8 cellular contexts compared by ENCODE assay signal in the genomic region with DNA sequence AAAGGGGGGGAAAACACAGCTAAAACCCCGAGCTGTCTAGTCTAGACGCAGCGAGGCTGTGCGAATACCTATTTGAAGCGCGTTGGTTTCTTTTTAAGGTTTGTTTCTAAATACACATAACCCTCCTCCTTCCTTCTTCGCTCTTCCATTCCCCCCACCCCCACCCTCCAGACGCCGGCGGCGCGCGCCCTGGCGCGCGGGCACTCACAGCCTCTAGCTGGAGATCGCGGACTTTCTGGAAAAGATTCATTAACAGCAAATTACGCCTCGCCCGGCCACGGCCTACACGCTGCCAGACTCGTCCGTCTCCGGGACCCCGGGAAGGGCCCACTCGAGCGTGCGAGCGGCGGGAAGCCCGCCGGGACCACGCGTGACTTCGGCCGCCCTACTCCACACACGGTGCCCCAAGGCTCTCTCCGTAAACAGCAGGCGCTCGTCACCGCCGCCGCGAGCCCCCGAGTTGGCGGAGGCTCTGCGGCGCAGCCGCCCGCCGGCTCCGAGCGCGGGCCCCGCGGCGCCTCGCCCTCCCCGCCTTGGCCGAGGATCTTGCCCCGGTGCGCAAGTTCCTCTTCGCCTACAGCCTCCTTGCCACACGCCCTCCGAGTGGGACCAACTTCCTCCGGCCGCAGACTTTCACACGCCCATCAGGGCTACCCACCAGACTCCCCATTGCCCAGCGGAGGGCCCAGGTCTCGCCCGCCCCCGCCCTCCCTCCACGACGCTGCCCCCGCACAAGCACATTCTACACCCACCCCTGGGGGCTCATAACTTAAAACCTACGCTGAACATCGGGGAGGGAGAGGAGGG. TPM values are rescaled to one million over a fixed set of nuclear protein-coding genes. Genes with fewer than 3 reads are reported as not detected.
DNase-seq lines count a peak whose midpoint lies in the region; ATAC-seq, FAIRE-seq and TF ChIP-seq lines count a peak whose summit lies in the region.

No MANE protein-coding gene starts in this region.

- DNase-seq in A673 (ENCODE audit: low spot score) (no peak), GM19239 (ENCODE audit: insufficient read length, low spot score) (no peak), T-helper 17 cell (no peak), endothelial cell (ENCODE audit: low spot score) (no peak), activated gamma-delta T cell (lab: John Stamatoyannopoulos, UW) (no peak), SHP77 (lab: John Stamatoyannopoulos, UW) (no peak), cerebellum (ENCODE audit: low spot score) (no peak)

- H3K4me1 Mint-ChIP-seq in T-helper 17 cell (peaks cover 31% of the 10 kb centered on the region), endothelial cell (ENCODE audit: unreplicated experiment) (peaks cover 28% of the 10 kb centered on the region)

- H3K4me1 ChIP-seq in A673 (ENCODE audit: insufficient read depth, low read length, poor library complexity, severe bottlenecking), result peaks cover 27% of the 10 kb centered on the region

- H2AFZ ChIP-seq in neural cell (ENCODE audit: low read depth, low read length), result no peak overlapping the region

- H3K79me2 ChIP-seq in neural cell (replicated peaks; ENCODE audit: insufficient read depth, low read length), result peaks cover 33% of the 10 kb centered on the region

- peak overlapping the region; percentile 80 for H3K9ac ChIP-seq in neural cell (ENCODE audit: low read length)

- H3K9me3 Mint-ChIP-seq in endothelial cell (ENCODE audit: unreplicated experiment), result no peaks in the 10 kb centered on the region

- H3K4me2 ChIP-seq in neural cell (ENCODE audit: low read length), result peak overlapping the region; percentile 68

- POLR2A ChIA-PET in A673 (lab: Charles Lee; ENCODE audit: low non-redundant PET), result interaction anchor here (0.6 kb wide), 1 partner anchor 944 kb away, joined by 21 read pairs; no protein-coding TSS in a partner anchor

- peak overlapping the region; percentile 64 for H3K4me3 ChIP-seq in A673 (ENCODE audit: low read depth, low read length, poor library complexity, severe bottlenecking)
- peak overlapping the region; percentile 79 for H3K4me3 ChIP-seq in neural cell (ENCODE audit: low read length)

- H3K4me3 Mint-ChIP-seq in T-helper 17 cell, result peak overlapping the region; percentile 95
- peak overlapping the region; percentile 90 for H3K4me3 Mint-ChIP-seq in endothelial cell (ENCODE audit: unreplicated experiment)

- no peak for TF ChIP-seq CTCF in A673 (conservative IDR thresholded peaks at IDR 0.05; ENCODE audit: low read depth, low read length)
- no peak for TF ChIP-seq CTCF in endothelial cell (IDR thresholded peaks at IDR 0.05; ENCODE audit: unreplicated experiment)
- TF ChIP-seq CTCF in neural cell (IDR thresholded peaks at IDR 0.05; ENCODE audit: poor library complexity, severe bottlenecking), result no peak

- no peak for TF ChIP-seq EP300 in neural cell (conservative IDR thresholded peaks at IDR 0.05; ENCODE audit: poor library complexity, severe bottlenecking)

- no peaks in the 10 kb centered on the region for H3F3A ChIP-seq in neural cell (ENCODE audit: insufficient read depth, low read length, poor library complexity, severe bottlenecking)

- intact Hi-C loops in A673 (cut with micrococcal nuclease; ENCODE audit: unreplicated experiment), result loop anchor here (2.0 to 5.0 kb wide), 2 partner anchors 79 to 278 kb away; no protein-coding TSS in a partner anchor

- ATAC-seq in T-helper 17 cell, result peak; percentile 12

- no peaks in the 10 kb centered on the region for H4K20me1 ChIP-seq in neural cell (ENCODE audit: insufficient read depth)

- CTCF ChIA-PET in A673 (lab: Charles Lee), result interaction anchor here (0.6 kb wide), 1 partner anchor 366 kb away, joined by 4 read pairs; no protein-coding TSS in a partner anchor

- no peaks in the 10 kb centered on the region for H3K36me3 ChIP-seq in A673 (ENCODE audit: insufficient read depth, low read length, poor library complexity, severe bottlenecking)
- H3K36me3 ChIP-seq in neural cell (ENCODE audit: insufficient read depth, low read length), result no peaks in the 10 kb centered on the region

- no peaks in the 10 kb centered on the region for H3K9me2 ChIP-seq in neural cell (ENCODE audit: insufficient read depth, low read length)

- H3K27me3 Mint-ChIP-seq in T-helper 17 cell (no peaks in the 10 kb centered on the region), endothelial cell (ENCODE audit: unreplicated experiment) (peaks cover 5% of the 10 kb centered on the region)

- no peaks in the 10 kb centered on the region for H3K9me3 ChIP-seq in A673 (ENCODE audit: low read depth, low read length, poor library complexity, severe bottlenecking)
- no peaks in the 10 kb centered on the region for H3K9me3 ChIP-seq in T-helper 17 cell (ENCODE audit: control insufficient read depth, low read length, poor library complexity, severe bottlenecking)
- H3K9me3 ChIP-seq in neural cell (ENCODE audit: low read length), result no peaks in the 10 kb centered on the region

- H3K27ac ChIP-seq in A673 (ENCODE audit: low read depth, low read length, poor library complexity, severe bottlenecking), result peak overlapping the region; percentile 59
- peak overlapping the region; percentile 82 for H3K27ac ChIP-seq in neural cell (ENCODE audit: low read length)

- no peak for TF ChIP-seq RAD21 in neural cell (conservative IDR thresholded peaks at IDR 0.05)

- peak overlapping the region; percentile 82 for H3K27ac Mint-ChIP-seq in T-helper 17 cell
- peak overlapping the region; percentile 67 for H3K27ac Mint-ChIP-seq in endothelial cell (ENCODE audit: unreplicated experiment)

- peak; percentile 55 for FAIRE-seq in GM19239 (lab: Jason Lieb, UNC)

- no peaks in the 10 kb centered on the region for H3K36me3 Mint-ChIP-seq in T-helper 17 cell (ENCODE audit: low read depth)
- peaks cover 4% of the 10 kb centered on the region for H3K36me3 Mint-ChIP-seq in endothelial cell (ENCODE audit: low read depth, unreplicated experiment)

- H3K27me3 ChIP-seq in A673 (replicated peaks; ENCODE audit: insufficient read depth, low read depth, low read length, poor library complexity) (no peaks in the 10 kb centered on the region), neural cell (ENCODE audit: insufficient read depth, low read depth, low read length) (no peaks in the 10 kb centered on the region)

- BruUV-seq in A673 (replicated peaks; lab: Mats Ljungman, UMichigan), result no TSS peak

TF ChIP-seq in neural cell, 6 proteins besides CTCF, POLR2A, EP300 and RAD21:
- TF ChIP-seq TAF1 (IDR thresholded peaks at IDR 0.05; ENCODE audit: low read depth) (no peak), SMC3 (conservative IDR thresholded peaks at IDR 0.05; ENCODE audit: poor library complexity) (no peak), REST (IDR thresholded peaks at IDR 0.05; ENCODE audit: borderline replicate concordance) (peak; percentile 15), EZH2 (IDR thresholded peaks at IDR 0.05; ENCODE audit: borderline replicate concordance, insufficient read depth, low read length, poor library complexity, severe bottlenecking) (no peak), MXI1 (conservative IDR thresholded peaks at IDR 0.05; ENCODE audit: poor library complexity, severe bottlenecking) (peak; percentile 10), POLR2AphosphoS5 (IDR thresholded peaks at IDR 0.05) (no peak)

RNA-seq across cellular contexts. Expression of gene BCOR, which starts 2.0 kb away (rescaled TPM):
- total RNA-seq in A673 (2021), result 58.8 and 59.0 TPM in 2 replicates
- total RNA-seq in T-helper 17 cell, result 10 to 100 TPM; 24.7 to 29.1 TPM
- 34.5 TPM for total RNA-seq in endothelial cell (ENCODE audit: unreplicated experiment)
- polyA plus RNA-seq in neural cell, result 18.0 and 23.7 TPM in 2 replicates
- 49.7 and 72.6 TPM in 2 replicates for polyA minus RNA-seq in neural cell
- total RNA-seq in cerebellum, result 23.5 TPM
